14 cellular contexts compared by ENCODE assay signal in genomic region chr2:108965540-108966299, GRCh38. TPM values are rescaled to one million over a fixed set of nuclear protein-coding genes. Genes with fewer than 3 reads are reported as not detected.
DNase-seq lines count a peak whose midpoint lies in the region; ATAC-seq and TF ChIP-seq lines count a peak whose summit lies in the region.
"Had no signal": no experiment of that assay in that cellular context is flagged by ENCODE, and none has a peak within 500 bp of the region (broad histone marks: within the 10 kb centered on the region; RNA-seq: fewer than 3 reads in every experiment).

No MANE protein-coding gene starts in this region.

- H3K27ac ChIP-seq in VCaP = peak overlapping the region; percentile 78
- H3K27ac ChIP-seq: SJSA1, stomach had no signal

- no peaks in the 10 kb centered on the region for H3K36me3 Mint-ChIP-seq in activated naive CD8-positive, alpha-beta T cell treated with anti-CD3 and anti-CD28 coated beads, Interleukin-2, amount 50 U/mL, for 24 hours (ENCODE audit: low read depth)

- no peaks in the 10 kb centered on the region for H3K27me3 Mint-ChIP-seq in activated naive CD8-positive, alpha-beta T cell treated with anti-CD3 and anti-CD28 coated beads, Interleukin-2, amount 50 U/mL, for 24 hours
- H3K27me3 Mint-ChIP-seq: activated T-helper 17 cell treated with anti-CD3 and anti-CD28 coated beads, Interleukin-2, amount 50 U/mL, for 72 hours had no signal

- no peak overlapping the region for H3K4me3 Mint-ChIP-seq in activated naive CD8-positive, alpha-beta T cell treated with anti-CD3 and anti-CD28 coated beads, Interleukin-2, amount 50 U/mL, for 24 hours
- H3K4me3 Mint-ChIP-seq: activated T-helper 17 cell treated with anti-CD3 and anti-CD28 coated beads, Interleukin-2, amount 50 U/mL, for 72 hours had no signal

- peaks cover 55% of the 10 kb centered on the region for H3K4me1 Mint-ChIP-seq in activated naive CD8-positive, alpha-beta T cell treated with anti-CD3 and anti-CD28 coated beads, Interleukin-2, amount 50 U/mL, for 24 hours

- H3K27ac Mint-ChIP-seq in activated naive CD8-positive, alpha-beta T cell treated with anti-CD3 and anti-CD28 coated beads, Interleukin-2, amount 50 U/mL, for 24 hours = no peak overlapping the region
- H3K27ac Mint-ChIP-seq: activated T-helper 17 cell treated with anti-CD3 and anti-CD28 coated beads, Interleukin-2, amount 50 U/mL, for 72 hours had no signal

- no peaks in the 10 kb centered on the region for H3K9me3 Mint-ChIP-seq in activated naive CD8-positive, alpha-beta T cell treated with anti-CD3 and anti-CD28 coated beads, Interleukin-2, amount 50 U/mL, for 24 hours
- H3K9me3 Mint-ChIP-seq: activated T-helper 17 cell treated with anti-CD3 and anti-CD28 coated beads, Interleukin-2, amount 50 U/mL, for 72 hours had no signal

- no peak for DNase-seq in activated CD4-positive, CD25-positive, alpha-beta regulatory T cell treated with anti-CD3 and anti-CD28 coated beads, Interleukin-2, amount 50 U/mL, for 72 hours
- peak; percentile 27 for DNase-seq in activated naive CD8-positive, alpha-beta T cell treated with anti-CD3 and anti-CD28 coated beads, Interleukin-2, amount 50 U/mL, for 24 hours
- DNase-seq in stimulated activated CD8-positive, alpha-beta memory T cell treated with anti-CD3 and anti-CD28 coated beads, Interleukin-12 subunit alpha, Interleukin-12 subunit beta, amount 100 ng/mL, for 4 hours (ENCODE audit: low read depth) = peak; percentile 6
- DNase-seq in posterior vena cava (ENCODE audit: low spot score) = no peak
- DNase-seq in omental fat pad (ENCODE audit: low spot score) = no peak
- DNase-seq: 8988T, Caco-2, NCI-H2171, stomach had no signal

- intact Hi-C loops in posterior vena cava (cut with DNase I) = no loop called here

- peak; percentile 56 to 63 for ATAC-seq in activated CD4-positive, CD25-positive, alpha-beta regulatory T cell treated with anti-CD3 and anti-CD28 coated beads, Interleukin-2, amount 50 U/mL, for 24 hours
- peak; percentile 77 for ATAC-seq in activated naive CD8-positive, alpha-beta T cell treated with anti-CD3 and anti-CD28 coated beads, Interleukin-2, amount 50 U/mL, for 24 hours
- ATAC-seq in omental fat pad (ENCODE audit: low FRiP score) (no peak), HG03565 (IDR thresholded peaks at IDR 0.05; ENCODE audit: unreplicated experiment) (no peak)
- ATAC-seq: activated T-helper 17 cell treated with anti-CD3 and anti-CD28 coated beads, Interleukin-2, amount 50 U/mL, for 72 hours had no signal

- TF ChIP-seq CTCF in VCaP (conservative IDR thresholded peaks at IDR 0.05) (no peak), omental fat pad (IDR thresholded peaks at IDR 0.05) (no peak)

RNA-seq across cellular contexts. Expression of gene EDAR, which starts 23.3 kb away (rescaled TPM):
- total RNA-seq in posterior vena cava = not detected
- total RNA-seq in omental fat pad = not detected
- total RNA-seq: activated T-helper 17 cell treated with anti-CD3 and anti-CD28 coated beads, Interleukin-2, amount 50 U/mL, for 72 hours; SJSA1 had no signal

Comparison
In these comparisons a context has a peak if more than half of its experiments do, and no peak if none do; other contexts are left out.
1. ATAC-seq: peak in activated CD4-positive, CD25-positive, alpha-beta regulatory T cell treated with anti-CD3 and anti-CD28 coated beads, Interleukin-2, amount 50 U/mL, for 24 hours (2 of 2) and activated naive CD8-positive, alpha-beta T cell treated with anti-CD3 and anti-CD28 coated beads, Interleukin-2, amount 50 U/mL, for 24 hours (single experiment); none in omental fat pad (single experiment) and HG03565 (single experiment).
2. DNase-seq: peak in activated naive CD8-positive, alpha-beta T cell treated with anti-CD3 and anti-CD28 coated beads, Interleukin-2, amount 50 U/mL, for 24 hours (single experiment) and stimulated activated CD8-positive, alpha-beta memory T cell treated with anti-CD3 and anti-CD28 coated beads, Interleukin-12 subunit alpha, Interleukin-12 subunit beta, amount 100 ng/mL, for 4 hours (single experiment); none in activated CD4-positive, CD25-positive, alpha-beta regulatory T cell treated with anti-CD3 and anti-CD28 coated beads, Interleukin-2, amount 50 U/mL, for 72 hours (single experiment), posterior vena cava (single experiment) and omental fat pad (single experiment).